ENCODE assay signal across 1 cellular context in the genomic region with DNA sequence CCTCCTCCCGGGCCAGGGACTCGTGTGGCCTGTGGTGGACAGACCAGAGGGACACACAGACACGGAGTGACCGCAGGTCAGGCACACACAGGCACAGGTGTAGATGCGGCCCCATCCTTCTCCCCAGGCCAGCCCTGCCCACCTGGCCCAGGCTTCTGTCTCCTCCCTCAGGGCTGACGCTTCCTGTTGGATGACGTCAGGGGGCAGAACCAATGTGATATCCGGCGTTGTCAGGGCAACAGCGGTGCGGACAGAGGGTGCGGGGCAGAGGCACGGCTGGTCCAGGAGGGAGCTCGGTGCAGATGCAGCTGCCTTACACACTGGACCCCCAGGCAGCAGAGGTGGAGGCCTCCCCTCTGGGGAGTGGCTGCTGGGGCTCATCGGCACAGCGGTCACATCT.
TF ChIP-seq lines count a peak whose summit lies in the region.

No MANE protein-coding gene starts in this region.

TF ChIP-seq in K562, 482 proteins besides CTCF, POLR2A, EP300 and RAD21 (continued from another document and continues in another):
- TF ChIP-seq, protein P1, sequence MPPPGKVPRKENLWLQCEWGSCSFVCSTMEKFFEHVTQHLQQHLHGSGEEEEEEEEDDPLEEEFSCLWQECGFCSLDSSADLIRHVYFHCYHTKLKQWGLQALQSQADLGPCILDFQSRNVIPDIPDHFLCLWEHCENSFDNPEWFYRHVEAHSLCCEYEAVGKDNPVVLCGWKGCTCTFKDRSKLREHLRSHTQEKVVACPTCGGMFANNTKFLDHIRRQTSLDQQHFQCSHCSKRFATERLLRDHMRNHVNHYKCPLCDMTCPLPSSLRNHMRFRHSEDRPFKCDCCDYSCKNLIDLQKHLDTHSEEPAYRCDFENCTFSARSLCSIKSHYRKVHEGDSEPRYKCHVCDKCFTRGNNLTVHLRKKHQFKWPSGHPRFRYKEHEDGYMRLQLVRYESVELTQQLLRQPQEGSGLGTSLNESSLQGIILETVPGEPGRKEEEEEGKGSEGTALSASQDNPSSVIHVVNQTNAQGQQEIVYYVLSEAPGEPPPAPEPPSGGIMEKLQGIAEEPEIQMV (tag; conservative IDR thresholded peaks at IDR 0.05; ENCODE audit: low read depth), result no peak
- TF ChIP-seq, protein P2, sequence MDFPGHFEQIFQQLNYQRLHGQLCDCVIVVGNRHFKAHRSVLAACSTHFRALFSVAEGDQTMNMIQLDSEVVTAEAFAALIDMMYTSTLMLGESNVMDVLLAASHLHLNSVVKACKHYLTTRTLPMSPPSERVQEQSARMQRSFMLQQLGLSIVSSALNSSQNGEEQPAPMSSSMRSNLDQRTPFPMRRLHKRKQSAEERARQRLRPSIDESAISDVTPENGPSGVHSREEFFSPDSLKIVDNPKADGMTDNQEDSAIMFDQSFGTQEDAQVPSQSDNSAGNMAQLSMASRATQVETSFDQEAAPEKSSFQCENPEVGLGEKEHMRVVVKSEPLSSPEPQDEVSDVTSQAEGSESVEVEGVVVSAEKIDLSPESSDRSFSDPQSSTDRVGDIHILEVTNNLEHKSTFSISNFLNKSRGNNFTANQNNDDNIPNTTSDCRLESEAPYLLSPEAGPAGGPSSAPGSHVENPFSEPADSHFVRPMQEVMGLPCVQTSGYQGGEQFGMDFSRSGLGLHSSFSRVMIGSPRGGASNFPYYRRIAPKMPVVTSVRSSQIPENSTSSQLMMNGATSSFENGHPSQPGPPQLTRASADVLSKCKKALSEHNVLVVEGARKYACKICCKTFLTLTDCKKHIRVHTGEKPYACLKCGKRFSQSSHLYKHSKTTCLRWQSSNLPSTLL (IDR thresholded peaks at IDR 0.05), result no peak
- TF ChIP-seq RFX7 (CRISPR knock-in tag; IDR thresholded peaks at IDR 0.05) (no peak), CREB1 (IDR thresholded peaks at IDR 0.05) (peak; percentile 53; the same call in 1 of the 2 replicates), CREB1 (CRISPR knock-in tag; IDR thresholded peaks at IDR 0.05) (peak; percentile 70), GATAD2A (IDR thresholded peaks at IDR 0.05) (no peak), ATF7 (IDR thresholded peaks at IDR 0.05) (peak; percentile 95), TBP (optimal IDR thresholded peaks at IDR 0.05; ENCODE audit: low read depth, low read length) (no peak), ZNF431 (CRISPR knock-in tag; IDR thresholded peaks at IDR 0.05) (no peak), RBM22 (IDR thresholded peaks at IDR 0.05; ENCODE audit: low read depth, low read length, poor library complexity, severe bottlenecking) (peak; percentile 55), L3MBTL2 (IDR thresholded peaks at IDR 0.05) (no peak), ARID2 (IDR thresholded peaks at IDR 0.05) (no peak), CC2D1A (IDR thresholded peaks at IDR 0.05) (no peak), ZNF232 (CRISPR knock-in tag; IDR thresholded peaks at IDR 0.05) (no peak), FOXP1 (CRISPR knock-in tag; IDR thresholded peaks at IDR 0.05) (no peak), HNRNPUL1 (IDR thresholded peaks at IDR 0.05; ENCODE audit: low read length) (no peak), RFX1 (IDR thresholded peaks at IDR 0.05) (peak; percentile 94), MYBL2 (IDR thresholded peaks at IDR 0.05; ENCODE audit: low read depth) (no peak), MYBL2 (CRISPR knock-in tag; IDR thresholded peaks at IDR 0.05; ENCODE audit: borderline replicate concordance) (no peak), MAFK (IDR thresholded peaks at IDR 0.05; ENCODE audit: low read length) (no peak), PRMT5 (CRISPR knock-in tag; IDR thresholded peaks at IDR 0.05) (no peak), ZNF311 (CRISPR knock-in tag; IDR thresholded peaks at IDR 0.05) (no peak), NR2C1 (IDR thresholded peaks at IDR 0.05) (no peak), NR2C1 (tag; IDR thresholded peaks at IDR 0.05) (no peak), MBD2 (IDR thresholded peaks at IDR 0.05; ENCODE audit: borderline replicate concordance, low read depth) (0 out of 2 replicates have a peak, but pooled peaks have one; percentile 16), ZKSCAN3 (CRISPR knock-in tag; IDR thresholded peaks at IDR 0.05) (no peak), HMG20A (CRISPR knock-in tag; conservative IDR thresholded peaks at IDR 0.05) (no peak), XRCC4 (IDR thresholded peaks at IDR 0.05; ENCODE audit: extremely low read depth, insufficient read depth, insufficient read length) (no peak), RAD51 (IDR thresholded peaks at IDR 0.05; ENCODE audit: borderline replicate concordance, low read depth) (no peak), SLC30A9 (CRISPR knock-in tag; IDR thresholded peaks at IDR 0.05) (no peak), MXI1 (IDR thresholded peaks at IDR 0.05; ENCODE audit: low read depth, low read length) (peak; percentile 80), BRD4 (IDR thresholded peaks at IDR 0.05) (no peak), ZNF23 (CRISPR knock-in tag; IDR thresholded peaks at IDR 0.05) (no peak), ZEB2 (IDR thresholded peaks at IDR 0.05) (no peak), ZNF140 (CRISPR knock-in tag; IDR thresholded peaks at IDR 0.05) (no peak), ATF1 (CRISPR knock-in tag; IDR thresholded peaks at IDR 0.05) (no peak), ATF1 (tag; IDR thresholded peaks at IDR 0.05) (peak; percentile 85)
- TF ChIP-seq, protein P3, sequence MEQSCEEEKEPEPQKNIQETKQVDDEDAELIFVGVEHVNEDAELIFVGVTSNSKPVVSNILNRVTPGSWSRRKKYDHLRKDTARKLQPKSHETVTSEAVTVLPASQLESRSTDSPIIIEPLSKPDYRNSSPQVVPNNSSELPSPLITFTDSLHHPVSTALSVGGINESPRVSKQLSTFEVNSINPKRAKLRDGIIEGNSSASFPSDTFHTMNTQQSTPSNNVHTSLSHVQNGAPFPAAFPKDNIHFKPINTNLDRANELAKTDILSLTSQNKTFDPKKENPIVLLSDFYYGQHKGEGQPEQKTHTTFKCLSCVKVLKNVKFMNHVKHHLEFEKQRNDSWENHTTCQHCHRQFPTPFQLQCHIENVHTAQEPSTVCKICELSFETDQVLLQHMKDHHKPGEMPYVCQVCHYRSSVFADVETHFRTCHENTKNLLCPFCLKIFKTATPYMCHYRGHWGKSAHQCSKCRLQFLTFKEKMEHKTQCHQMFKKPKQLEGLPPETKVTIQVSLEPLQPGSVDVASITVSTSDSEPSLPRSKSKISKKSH (CRISPR knock-in tag; IDR thresholded peaks at IDR 0.05), result no peak
- TF ChIP-seq, protein P4, sequence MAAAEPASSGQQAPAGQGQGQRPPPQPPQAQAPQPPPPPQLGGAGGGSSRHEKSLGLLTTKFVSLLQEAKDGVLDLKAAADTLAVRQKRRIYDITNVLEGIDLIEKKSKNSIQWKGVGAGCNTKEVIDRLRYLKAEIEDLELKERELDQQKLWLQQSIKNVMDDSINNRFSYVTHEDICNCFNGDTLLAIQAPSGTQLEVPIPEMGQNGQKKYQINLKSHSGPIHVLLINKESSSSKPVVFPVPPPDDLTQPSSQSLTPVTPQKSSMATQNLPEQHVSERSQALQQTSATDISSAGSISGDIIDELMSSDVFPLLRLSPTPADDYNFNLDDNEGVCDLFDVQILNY (CRISPR knock-in tag; IDR thresholded peaks at IDR 0.05), result no peak
- TF ChIP-seq, protein P5, sequence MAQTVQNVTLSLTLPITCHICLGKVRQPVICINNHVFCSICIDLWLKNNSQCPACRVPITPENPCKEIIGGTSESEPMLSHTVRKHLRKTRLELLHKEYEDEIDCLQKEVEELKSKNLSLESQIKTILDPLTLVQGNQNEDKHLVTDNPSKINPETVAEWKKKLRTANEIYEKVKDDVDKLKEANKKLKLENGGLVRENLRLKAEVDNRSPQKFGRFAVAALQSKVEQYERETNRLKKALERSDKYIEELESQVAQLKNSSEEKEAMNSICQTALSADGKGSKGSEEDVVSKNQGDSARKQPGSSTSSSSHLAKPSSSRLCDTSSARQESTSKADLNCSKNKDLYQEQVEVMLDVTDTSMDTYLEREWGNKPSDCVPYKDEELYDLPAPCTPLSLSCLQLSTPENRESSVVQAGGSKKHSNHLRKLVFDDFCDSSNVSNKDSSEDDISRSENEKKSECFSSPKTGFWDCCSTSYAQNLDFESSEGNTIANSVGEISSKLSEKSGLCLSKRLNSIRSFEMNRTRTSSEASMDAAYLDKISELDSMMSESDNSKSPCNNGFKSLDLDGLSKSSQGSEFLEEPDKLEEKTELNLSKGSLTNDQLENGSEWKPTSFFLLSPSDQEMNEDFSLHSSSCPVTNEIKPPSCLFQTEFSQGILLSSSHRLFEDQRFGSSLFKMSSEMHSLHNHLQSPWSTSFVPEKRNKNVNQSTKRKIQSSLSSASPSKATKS (CRISPR knock-in tag; IDR thresholded peaks at IDR 0.05), result no peak
- TF ChIP-seq, protein P6, sequence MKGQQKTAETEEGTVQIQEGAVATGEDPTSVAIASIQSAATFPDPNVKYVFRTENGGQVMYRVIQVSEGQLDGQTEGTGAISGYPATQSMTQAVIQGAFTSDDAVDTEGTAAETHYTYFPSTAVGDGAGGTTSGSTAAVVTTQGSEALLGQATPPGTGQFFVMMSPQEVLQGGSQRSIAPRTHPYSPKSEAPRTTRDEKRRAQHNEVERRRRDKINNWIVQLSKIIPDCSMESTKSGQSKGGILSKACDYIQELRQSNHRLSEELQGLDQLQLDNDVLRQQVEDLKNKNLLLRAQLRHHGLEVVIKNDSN (CRISPR knock-in tag; IDR thresholded peaks at IDR 0.05), result no peak
- TF ChIP-seq, protein P7, sequence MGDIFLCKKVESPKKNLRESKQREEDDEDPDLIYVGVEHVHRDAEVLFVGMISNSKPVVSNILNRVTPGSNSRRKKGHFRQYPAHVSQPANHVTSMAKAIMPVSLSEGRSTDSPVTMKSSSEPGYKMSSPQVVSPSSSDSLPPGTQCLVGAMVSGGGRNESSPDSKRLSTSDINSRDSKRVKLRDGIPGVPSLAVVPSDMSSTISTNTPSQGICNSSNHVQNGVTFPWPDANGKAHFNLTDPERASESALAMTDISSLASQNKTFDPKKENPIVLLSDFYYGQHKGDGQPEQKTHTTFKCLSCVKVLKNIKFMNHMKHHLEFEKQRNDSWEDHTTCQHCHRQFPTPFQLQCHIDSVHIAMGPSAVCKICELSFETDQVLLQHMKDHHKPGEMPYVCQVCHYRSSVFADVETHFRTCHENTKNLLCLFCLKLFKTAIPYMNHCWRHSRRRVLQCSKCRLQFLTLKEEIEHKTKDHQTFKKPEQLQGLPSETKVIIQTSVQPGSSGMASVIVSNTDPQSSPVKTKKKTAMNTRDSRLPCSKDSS (IDR thresholded peaks at IDR 0.05; ENCODE audit: low read depth, partially characterized antibody), result no peak
- TF ChIP-seq, protein P8, sequence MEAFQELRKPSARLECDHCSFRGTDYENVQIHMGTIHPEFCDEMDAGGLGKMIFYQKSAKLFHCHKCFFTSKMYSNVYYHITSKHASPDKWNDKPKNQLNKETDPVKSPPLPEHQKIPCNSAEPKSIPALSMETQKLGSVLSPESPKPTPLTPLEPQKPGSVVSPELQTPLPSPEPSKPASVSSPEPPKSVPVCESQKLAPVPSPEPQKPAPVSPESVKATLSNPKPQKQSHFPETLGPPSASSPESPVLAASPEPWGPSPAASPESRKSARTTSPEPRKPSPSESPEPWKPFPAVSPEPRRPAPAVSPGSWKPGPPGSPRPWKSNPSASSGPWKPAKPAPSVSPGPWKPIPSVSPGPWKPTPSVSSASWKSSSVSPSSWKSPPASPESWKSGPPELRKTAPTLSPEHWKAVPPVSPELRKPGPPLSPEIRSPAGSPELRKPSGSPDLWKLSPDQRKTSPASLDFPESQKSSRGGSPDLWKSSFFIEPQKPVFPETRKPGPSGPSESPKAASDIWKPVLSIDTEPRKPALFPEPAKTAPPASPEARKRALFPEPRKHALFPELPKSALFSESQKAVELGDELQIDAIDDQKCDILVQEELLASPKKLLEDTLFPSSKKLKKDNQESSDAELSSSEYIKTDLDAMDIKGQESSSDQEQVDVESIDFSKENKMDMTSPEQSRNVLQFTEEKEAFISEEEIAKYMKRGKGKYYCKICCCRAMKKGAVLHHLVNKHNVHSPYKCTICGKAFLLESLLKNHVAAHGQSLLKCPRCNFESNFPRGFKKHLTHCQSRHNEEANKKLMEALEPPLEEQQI (IDR thresholded peaks at IDR 0.05), result no peak
- TF ChIP-seq, protein P9, sequence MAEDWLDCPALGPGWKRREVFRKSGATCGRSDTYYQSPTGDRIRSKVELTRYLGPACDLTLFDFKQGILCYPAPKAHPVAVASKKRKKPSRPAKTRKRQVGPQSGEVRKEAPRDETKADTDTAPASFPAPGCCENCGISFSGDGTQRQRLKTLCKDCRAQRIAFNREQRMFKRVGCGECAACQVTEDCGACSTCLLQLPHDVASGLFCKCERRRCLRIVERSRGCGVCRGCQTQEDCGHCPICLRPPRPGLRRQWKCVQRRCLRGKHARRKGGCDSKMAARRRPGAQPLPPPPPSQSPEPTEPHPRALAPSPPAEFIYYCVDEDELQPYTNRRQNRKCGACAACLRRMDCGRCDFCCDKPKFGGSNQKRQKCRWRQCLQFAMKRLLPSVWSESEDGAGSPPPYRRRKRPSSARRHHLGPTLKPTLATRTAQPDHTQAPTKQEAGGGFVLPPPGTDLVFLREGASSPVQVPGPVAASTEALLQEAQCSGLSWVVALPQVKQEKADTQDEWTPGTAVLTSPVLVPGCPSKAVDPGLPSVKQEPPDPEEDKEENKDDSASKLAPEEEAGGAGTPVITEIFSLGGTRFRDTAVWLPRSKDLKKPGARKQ (CRISPR knock-in tag; IDR thresholded peaks at IDR 0.05), result no peak
- TF ChIP-seq, protein P10, sequence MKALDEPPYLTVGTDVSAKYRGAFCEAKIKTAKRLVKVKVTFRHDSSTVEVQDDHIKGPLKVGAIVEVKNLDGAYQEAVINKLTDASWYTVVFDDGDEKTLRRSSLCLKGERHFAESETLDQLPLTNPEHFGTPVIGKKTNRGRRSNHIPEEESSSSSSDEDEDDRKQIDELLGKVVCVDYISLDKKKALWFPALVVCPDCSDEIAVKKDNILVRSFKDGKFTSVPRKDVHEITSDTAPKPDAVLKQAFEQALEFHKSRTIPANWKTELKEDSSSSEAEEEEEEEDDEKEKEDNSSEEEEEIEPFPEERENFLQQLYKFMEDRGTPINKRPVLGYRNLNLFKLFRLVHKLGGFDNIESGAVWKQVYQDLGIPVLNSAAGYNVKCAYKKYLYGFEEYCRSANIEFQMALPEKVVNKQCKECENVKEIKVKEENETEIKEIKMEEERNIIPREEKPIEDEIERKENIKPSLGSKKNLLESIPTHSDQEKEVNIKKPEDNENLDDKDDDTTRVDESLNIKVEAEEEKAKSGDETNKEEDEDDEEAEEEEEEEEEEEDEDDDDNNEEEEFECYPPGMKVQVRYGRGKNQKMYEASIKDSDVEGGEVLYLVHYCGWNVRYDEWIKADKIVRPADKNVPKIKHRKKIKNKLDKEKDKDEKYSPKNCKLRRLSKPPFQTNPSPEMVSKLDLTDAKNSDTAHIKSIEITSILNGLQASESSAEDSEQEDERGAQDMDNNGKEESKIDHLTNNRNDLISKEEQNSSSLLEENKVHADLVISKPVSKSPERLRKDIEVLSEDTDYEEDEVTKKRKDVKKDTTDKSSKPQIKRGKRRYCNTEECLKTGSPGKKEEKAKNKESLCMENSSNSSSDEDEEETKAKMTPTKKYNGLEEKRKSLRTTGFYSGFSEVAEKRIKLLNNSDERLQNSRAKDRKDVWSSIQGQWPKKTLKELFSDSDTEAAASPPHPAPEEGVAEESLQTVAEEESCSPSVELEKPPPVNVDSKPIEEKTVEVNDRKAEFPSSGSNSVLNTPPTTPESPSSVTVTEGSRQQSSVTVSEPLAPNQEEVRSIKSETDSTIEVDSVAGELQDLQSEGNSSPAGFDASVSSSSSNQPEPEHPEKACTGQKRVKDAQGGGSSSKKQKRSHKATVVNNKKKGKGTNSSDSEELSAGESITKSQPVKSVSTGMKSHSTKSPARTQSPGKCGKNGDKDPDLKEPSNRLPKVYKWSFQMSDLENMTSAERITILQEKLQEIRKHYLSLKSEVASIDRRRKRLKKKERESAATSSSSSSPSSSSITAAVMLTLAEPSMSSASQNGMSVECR (CRISPR knock-in tag; IDR thresholded peaks at IDR 0.05), result peak; percentile 42; the same call in 1 of the 2 replicates
